28 cellular contexts compared by ENCODE assay signal in genomic region chr5:44292736-44293135, GRCh38.
"Had no signal": no experiment of that assay in that cellular context is flagged by ENCODE, and none has a peak within 500 bp of the region (broad histone marks: within the 10 kb centered on the region; RNA-seq: fewer than 3 reads in every experiment).

No MANE protein-coding gene starts in this region.

- H3K36me3 ChIP-seq: neural progenitor cell, ovary, spleen, suprapubic skin, tibial artery, transverse colon, upper lobe of right lung, uterus had no signal

- H3K9me3 ChIP-seq: ovary, psoas muscle, testis, tibial artery, upper lobe of right lung, uterus had no signal

- H3K4me1 ChIP-seq: neural progenitor cell, parathyroid adenoma, psoas muscle, spleen, testis, tibial artery, transverse colon, upper lobe of right lung, uterus had no signal

- H3K79me2 ChIP-seq: parathyroid adenoma had no signal

- ATAC-seq: natural killer cell; psoas muscle; right cardiac atrium; sciatic nerve; stimulated activated memory B cell treated with anti-CD40 and anti-IgM and Interleukin-4, amounts not matched to agents 10 μg/mL and 1 μg/mL and 100 μg/mL, for 72 hours; stimulated activated naive CD8-positive, alpha-beta T cell treated with anti-CD3 and anti-CD28 coated beads, Interleukin-15, amount 100 ng/mL, for 72 hours; stimulated activated naive CD8-positive, alpha-beta T cell treated with anti-CD3 and anti-CD28 coated beads, Interleukin-15, Interleukin-2, amounts not matched to agents 100 U/mL and 50 U/mL, for 24 hours; upper lobe of right lung had no signal

- DNase-seq: natural killer cell; occipital lobe; ovary; posterior cingulate gyrus; psoas muscle; right cardiac atrium; spleen; stimulated activated CD4-positive, alpha-beta T cell treated with anti-CD3 and anti-CD28 coated beads, Interleukin-12 subunit alpha, Interleukin-12 subunit beta, amount 100 ng/mL, for 4 hours; stimulated activated CD4-positive, alpha-beta T cell treated with anti-CD3 and anti-CD28 coated beads, Interleukin-1b, Interleukin-23, amount 100 ng/mL, for 48 hours; stimulated activated CD4-positive, alpha-beta T cell treated with anti-CD3 and anti-CD28 coated beads, Interleukin-4, amount 100 ng/mL, for 1 hour; stimulated activated CD4-positive, alpha-beta T cell treated with anti-CD3 and anti-CD28 coated beads, Interleukin-4, amount 100 ng/mL, for 4 hours; stimulated activated CD8-positive, alpha-beta memory T cell treated with anti-CD3 and anti-CD28 coated beads, Interleukin-4, amount 100 ng/mL, for 48 hours; stimulated activated naive CD4-positive, alpha-beta T cell; stimulated activated naive CD8-positive, alpha-beta T cell treated with anti-CD3 and anti-CD28 coated beads, Interleukin-15, amount 100 ng/mL, for 72 hours; stimulated activated naive CD8-positive, alpha-beta T cell treated with anti-CD3 and anti-CD28 coated beads, Interleukin-15, Interleukin-2, amounts not matched to agents 100 U/mL and 50 U/mL, for 24 hours; substantia nigra; testis; tibial artery; transverse colon; upper lobe of right lung; uterus had no signal

- H3K27ac ChIP-seq: neural progenitor cell, ovary, parathyroid adenoma, psoas muscle, skin epidermis, spleen, suprapubic skin, testis, tibial artery, transverse colon, upper lobe of right lung, uterus had no signal

- H3K9ac ChIP-seq: neural progenitor cell, parathyroid adenoma had no signal

- H3K27me3 ChIP-seq: neural progenitor cell, ovary, spleen, suprapubic skin, testis, tibial artery, transverse colon, upper lobe of right lung, uterus had no signal

- H3K4me3 ChIP-seq: neural progenitor cell, ovary, psoas muscle, skin epidermis, smooth muscle cell, spleen, suprapubic skin, testis, tibial artery, transverse colon, upper lobe of right lung, uterus had no signal

- H2AFZ ChIP-seq: neural progenitor cell, parathyroid adenoma had no signal

- H3K4me2 ChIP-seq: neural progenitor cell, smooth muscle cell had no signal
